11 cellular contexts compared by ENCODE assay signal in genomic region chr1:155210304-155210703, GRCh38. TPM values are rescaled to one million over a fixed set of nuclear protein-coding genes. Genes with fewer than 3 reads are reported as not detected.
DNase-seq lines count a peak whose midpoint lies in the region; ATAC-seq and TF ChIP-seq lines count a peak whose summit lies in the region.
"Had no signal": no experiment of that assay in that cellular context is flagged by ENCODE, and none has a peak within 500 bp of the region (broad histone marks: within the 10 kb centered on the region; RNA-seq: fewer than 3 reads in every experiment).

No MANE protein-coding gene starts in this region.

- intact Hi-C loops in spleen (cut with DNase I; ENCODE audit: low total_unique reads): no loop called here

- peak overlapping the region; percentile 38 for H3K4me3 Mint-ChIP-seq in activated naive CD4-positive, alpha-beta T cell treated with anti-CD3 and anti-CD28 coated beads, Interleukin-2, amount 50 U/mL, for 24 hours
- H3K4me3 Mint-ChIP-seq in chondrocyte (ENCODE audit: unreplicated experiment): no peak overlapping the region

- peak overlapping the region in 7 of 8 donors; percentile 96 to 100 (median 99) for H3K27ac ChIP-seq in spleen

- no peak for DNase-seq in activated naive CD4-positive, alpha-beta T cell treated with Interleukin-2 at 50 U/mL for 16 hours
- DNase-seq in NT2/D1 (ENCODE audit: low read depth, low spot score): no peak
- peak; percentile 6 for DNase-seq in chondrocyte (ENCODE audit: low spot score)
- peak; percentile 23 for DNase-seq in spleen
- DNase-seq: activated CD4-positive, alpha-beta T cell treated with anti-CD3 and anti-CD28 coated beads for 1 hour; kidney glomerular epithelial cell had no signal

- H3K27me3 Mint-ChIP-seq in activated naive CD4-positive, alpha-beta T cell treated with anti-CD3 and anti-CD28 coated beads, Interleukin-2, amount 50 U/mL, for 24 hours: no peaks in the 10 kb centered on the region
- no peaks in the 10 kb centered on the region for H3K27me3 Mint-ChIP-seq in chondrocyte (ENCODE audit: low read depth)

- H3K9me3 ChIP-seq in NT2/D1 (ENCODE audit: insufficient read depth, low read length) (no peaks in the 10 kb centered on the region), spleen (no peaks in the 10 kb centered on the region)

- H3K27me3 ChIP-seq in NT2/D1 (ENCODE audit: insufficient read depth, insufficient read length): no peaks in the 10 kb centered on the region
- no peaks in the 10 kb centered on the region for H3K27me3 ChIP-seq in spleen (replicated peaks in 1 of 7)

- H3K36me3 Mint-ChIP-seq in activated naive CD4-positive, alpha-beta T cell treated with anti-CD3 and anti-CD28 coated beads, Interleukin-2, amount 50 U/mL, for 24 hours: no peaks in the 10 kb centered on the region
- peaks cover 2% of the 10 kb centered on the region for H3K36me3 Mint-ChIP-seq in chondrocyte (ENCODE audit: low read depth)

- peaks cover 39% of the 10 kb centered on the region for H3K36me3 ChIP-seq in NT2/D1 (ENCODE audit: insufficient read depth, insufficient read length, low read length)
- H3K36me3 ChIP-seq in spleen: peaks cover 0 to 36% (median 0%) of the 10 kb centered on the region in 6 donors

- 46 to 87% (median 82%) methylated on average over 2 of the region's 2 CpGs for WGBS in spleen, 5 donors

- no peak overlapping the region for H3K27ac Mint-ChIP-seq in activated naive CD4-positive, alpha-beta T cell treated with anti-CD3 and anti-CD28 coated beads, Interleukin-2, amount 50 U/mL, for 24 hours
- H3K27ac Mint-ChIP-seq in chondrocyte (ENCODE audit: unreplicated experiment): peak overlapping the region; percentile 13

- H3K4me1 ChIP-seq in NT2/D1 (ENCODE audit: insufficient read depth, insufficient read length) (no peaks in the 10 kb centered on the region), spleen (peaks cover 20 to 58% (median 36%) of the 10 kb centered on the region in 6 donors)

- TF ChIP-seq CTCF in chondrocyte (IDR thresholded peaks at IDR 0.05) (no peak), spleen (IDR thresholded peaks at IDR 0.05 in 8 of 11, conservative IDR thresholded peaks at IDR 0.05 in 3 of 11) (no peak)

- no peak for ATAC-seq in GM21528 (IDR thresholded peaks at IDR 0.05; ENCODE audit: low FRiP score, unreplicated experiment)
- ATAC-seq in HG03460 (IDR thresholded peaks at IDR 0.05; ENCODE audit: unreplicated experiment): no peak
- ATAC-seq in HG03097 (IDR thresholded peaks at IDR 0.05; ENCODE audit: low FRiP score, unreplicated experiment): no peak
- ATAC-seq: esophagus mucosa had no signal

- H3K9me3 Mint-ChIP-seq in activated naive CD4-positive, alpha-beta T cell treated with anti-CD3 and anti-CD28 coated beads, Interleukin-2, amount 50 U/mL, for 24 hours: no peaks in the 10 kb centered on the region
- H3K9me3 Mint-ChIP-seq in chondrocyte (ENCODE audit: low read depth): no peaks in the 10 kb centered on the region

- H3K9ac ChIP-seq in NT2/D1 (ENCODE audit: insufficient read length, low read depth): peak overlapping the region; percentile 93

- no peak for TF ChIP-seq POLR2A in spleen (IDR thresholded peaks at IDR 0.05)

- H3K4me3 ChIP-seq in NT2/D1 (ENCODE audit: insufficient read length, low read depth) (no peak overlapping the region), spleen (peak overlapping the region in 4 of 8 donors; percentile 7 to 93 (median 23))

- H3K4me1 Mint-ChIP-seq in activated naive CD4-positive, alpha-beta T cell treated with anti-CD3 and anti-CD28 coated beads, Interleukin-2, amount 50 U/mL, for 24 hours: peaks cover 26% of the 10 kb centered on the region
- peaks cover 43% of the 10 kb centered on the region for H3K4me1 Mint-ChIP-seq in chondrocyte (ENCODE audit: low read depth)

RNA-seq across cellular contexts. Expression of gene MTX1, which starts 1.8 kb away (rescaled TPM):
- total RNA-seq in chondrocyte: 28.2 to 49.1 TPM (median 29.8 TPM) in 3 replicates
- 10 to 100 TPM; 28.2 to 40.9 (median 33.2) TPM for total RNA-seq in spleen
- 10 to 100 TPM; 43.7 to 48.4 (median 44.5) TPM for polyA plus RNA-seq in spleen

RNA-seq across cellular contexts. Expression of gene THBS3, which starts 2.6 kb away (rescaled TPM):
- total RNA-seq in chondrocyte: 112 to 127 TPM (median 118 TPM) in 3 replicates
- total RNA-seq in spleen: 10 to 100 TPM; 14.3 to 22.6 (median 20.5) TPM
- polyA plus RNA-seq in spleen: 10 to 100 TPM; 10.2 to 31.2 (median 27.7) TPM

RNA-seq across cellular contexts. Expression of gene TRIM46, which starts 36.7 kb away (rescaled TPM):
- total RNA-seq in chondrocyte (9.6 to 10.7 TPM (median 9.7 TPM) in 3 replicates), spleen (1 to 10 TPM in 6 of 7 donors, under 1 TPM in 1; 0.83 to 3.6 (median 1.6) TPM)
- polyA plus RNA-seq in spleen: under 1 TPM; 0.35 to 0.77 (median 0.46) TPM

RNA-seq across cellular contexts. Expression of gene KRTCAP2, which starts 37.2 kb away (rescaled TPM):
- 159 to 202 TPM (median 174 TPM) in 3 replicates for total RNA-seq in chondrocyte
- total RNA-seq in spleen: 100 to 1,000 TPM; 113 to 154 (median 136) TPM
- 100 to 1,000 TPM; 193 to 203 (median 200) TPM for polyA plus RNA-seq in spleen

RNA-seq across cellular contexts. Expression of gene ENTREP3, which starts 45.0 kb away (rescaled TPM):
- total RNA-seq in chondrocyte (34.0 to 42.8 TPM (median 42.8 TPM) in 3 replicates), spleen (10 to 100 TPM in 6 of 7 donors, 1 to 10 TPM in 1; 9.9 to 19.3 (median 15.6) TPM)
- 10 to 100 TPM in 1 of 3 donors, 1 to 10 TPM in 2; 6.5 to 13.2 (median 9.4) TPM for polyA plus RNA-seq in spleen

Comparison
In these comparisons a context has a peak if more than half of its experiments do, and no peak if none do; other contexts are left out.
1. DNase-seq: peak in chondrocyte (single experiment) and spleen (single experiment); none in activated naive CD4-positive, alpha-beta T cell treated with Interleukin-2 at 50 U/mL for 16 hours (single experiment) and NT2/D1 (single experiment).